Comparison of ENCODE assay signal across 33 cellular contexts in the genomic region with DNA sequence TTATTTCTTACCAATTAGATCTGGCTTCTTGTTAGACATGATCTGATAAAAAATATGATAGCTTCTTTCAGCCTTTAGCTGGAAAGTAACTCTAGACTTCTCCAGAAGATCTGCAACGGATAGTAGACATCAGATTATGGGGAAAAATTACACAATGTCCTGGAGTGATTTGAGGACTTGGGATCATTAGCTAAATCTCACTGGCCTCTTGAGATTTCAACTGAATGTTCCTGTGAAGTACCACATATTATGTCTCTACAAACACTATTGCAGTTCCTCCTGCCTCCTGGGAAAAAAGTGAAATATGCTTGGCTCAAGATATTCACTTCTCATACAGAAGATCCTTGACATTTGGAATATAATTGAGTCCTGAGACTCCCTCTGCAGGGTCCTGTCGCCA. TPM values are rescaled to one million over a fixed set of nuclear protein-coding genes. Genes with fewer than 3 reads are reported as not detected.
"Had no signal": no experiment of that assay in that cellular context is flagged by ENCODE, and none has a peak within 500 bp of the region (broad histone marks: within the 10 kb centered on the region; RNA-seq: fewer than 3 reads in every experiment).

No MANE protein-coding gene starts in this region.

- ATAC-seq: effector memory CD8-positive, alpha-beta T cell; left lobe of liver; naive thymus-derived CD8-positive, alpha-beta T cell; stimulated activated effector memory CD8-positive, alpha-beta T cell treated with anti-CD3 and anti-CD28 coated beads, Interleukin-12 subunit alpha, Interleukin-12 subunit beta, amount 100 ng/mL, for 72 hours had no signal

- DNase-seq: effector memory CD8-positive, alpha-beta T cell; erythroblast; esophagus squamous epithelium; head of caudate nucleus; kidney; midbrain; naive thymus-derived CD8-positive, alpha-beta T cell; nephron progenitor cell; nucleus accumbens; right cardiac atrium; stimulated activated CD4-positive, alpha-beta T cell treated with anti-CD3 and anti-CD28 coated beads, Interleukin-2, amount 100 ng/mL, for 24 hours; stimulated activated CD4-positive, alpha-beta T cell treated with anti-CD3 and anti-CD28 coated beads, Interleukin-4, amount 100 ng/mL, for 24 hours; stimulated activated naive CD4-positive, alpha-beta T cell treated with Interleukin-2 at 50 U/mL for 16 hours; stomach; substantia nigra; testis had no signal

- FAIRE-seq: endometrium, frontal cortex, kidney had no signal

- H3K4me3 ChIP-seq: coronary artery, esophagus squamous epithelium, hepatocyte, lung, prostate gland, stomach, testis, tibial artery had no signal

- H3K9me3 ChIP-seq: esophagus squamous epithelium, prostate gland, stomach, testis, tibial artery had no signal

- H3K4me1 ChIP-seq: esophagus squamous epithelium, prostate gland, testis, tibial artery had no signal

- H3K27ac ChIP-seq: coronary artery, esophagus squamous epithelium, hepatocyte, prostate gland, stomach, testis, tibial artery had no signal

- H3K36me3 ChIP-seq: esophagus squamous epithelium, prostate gland, stomach, tibial artery had no signal

- H3K27me3 ChIP-seq: esophagus squamous epithelium, stomach, testis, tibial artery had no signal

RNA-seq across cellular contexts. Expression of a gene that starts 5.5 kb away (rescaled TPM):
- total RNA-seq: dermis microvascular lymphatic vessel endothelial cell; esophagus squamous epithelium; fibroblast of villous mesenchyme; frontal cortex; glomerular endothelial cell; hepatocyte; kidney; left lobe of liver; lung; naive thymus-derived CD8-positive, alpha-beta T cell; osteocyte; renal cortical epithelial cell; stomach had no signal
- polyA plus RNA-seq: hepatocyte; liver; naive thymus-derived CD8-positive, alpha-beta T cell; right cardiac atrium; urinary bladder had no signal

RNA-seq across cellular contexts. Expression of a gene that starts 36.6 kb away (rescaled TPM):
- total RNA-seq: dermis microvascular lymphatic vessel endothelial cell; esophagus squamous epithelium; fibroblast of villous mesenchyme; frontal cortex; glomerular endothelial cell; hepatocyte; kidney; left lobe of liver; lung; naive thymus-derived CD8-positive, alpha-beta T cell; osteocyte; renal cortical epithelial cell had no signal
- polyA plus RNA-seq: hepatocyte; liver; naive thymus-derived CD8-positive, alpha-beta T cell; right cardiac atrium had no signal

RNA-seq across cellular contexts. Expression of a gene that starts 43.5 kb away (rescaled TPM):
- total RNA-seq: dermis microvascular lymphatic vessel endothelial cell; esophagus squamous epithelium; fibroblast of villous mesenchyme; glomerular endothelial cell; kidney; left lobe of liver; lung; mucosa of gallbladder; naive thymus-derived CD8-positive, alpha-beta T cell; osteocyte; prostate gland; renal cortical epithelial cell; stomach had no signal
- polyA plus RNA-seq: liver; lung; naive thymus-derived CD8-positive, alpha-beta T cell; right cardiac atrium; stomach; urinary bladder had no signal
